ENCODE assay signal across 23 cellular contexts in the genomic region with DNA sequence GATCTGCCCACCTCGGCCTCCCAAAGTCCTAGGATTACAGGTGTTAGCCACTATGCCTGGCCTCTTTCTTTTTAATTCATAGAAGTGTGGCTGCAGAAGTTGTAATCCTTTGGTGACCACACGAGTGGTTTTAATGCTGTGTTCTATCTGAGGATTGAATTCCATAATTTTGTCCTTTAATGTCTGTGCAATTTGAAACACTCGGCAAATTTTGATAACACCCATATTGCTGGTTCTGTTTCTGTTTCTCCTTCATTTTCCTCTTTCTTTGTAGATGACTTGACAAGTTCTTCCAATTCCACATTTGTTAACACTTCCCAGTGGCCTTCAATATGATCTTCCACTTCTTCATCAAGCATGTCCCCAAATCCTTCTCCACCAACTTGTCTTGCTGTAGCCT. TPM values are rescaled to one million over a fixed set of nuclear protein-coding genes. Genes with fewer than 3 reads are reported as not detected.
DNase-seq lines count a peak whose midpoint lies in the region; ATAC-seq, FAIRE-seq and TF ChIP-seq lines count a peak whose summit lies in the region.
"Had no signal": no experiment of that assay in that cellular context is flagged by ENCODE, and none has a peak within 500 bp of the region (broad histone marks: within the 10 kb centered on the region; RNA-seq: fewer than 3 reads in every experiment).

No MANE protein-coding gene starts in this region.

- H2BK15ac ChIP-seq in IMR-90 (ENCODE audit: low read depth, low read length), result no peak overlapping the region

- H3K4me3 ChIP-seq in HepG2 (replicated peaks in 1 of 3; ENCODE audit: insufficient read depth in 1 of 3, low read depth in 2 of 3, low read length in 3 of 3) (no peak overlapping the region), right lobe of liver (no peak overlapping the region), IMR-90 (ENCODE audit: insufficient read depth, low read depth, low read length) (no peak overlapping the region)
- H3K4me3 ChIP-seq: BLaER1 had no signal

- in situ Hi-C loops in HepG2 (cut with HindIII; ENCODE audit: extremely low pct_ligation_motif_present, low pct_unique_long_range_greater_than_20kb) (no loop called here), IMR-90 (cut with MboI; ENCODE audit: low sequenced_read_pairs) (no loop called here)

- H4K8ac ChIP-seq in IMR-90 (ENCODE audit: low read depth in 2 of 2, low read length in 2 of 2), result no peak overlapping the region

- no peak overlapping the region for H2BK120ac ChIP-seq in IMR-90 (ENCODE audit: low read depth, low read length)

- H3K79me2 ChIP-seq in HepG2 (ENCODE audit: insufficient read depth, low read length), result peaks cover 21% of the 10 kb centered on the region

- H3K9me1 ChIP-seq in IMR-90 (ENCODE audit: insufficient read depth, low read length), result peaks cover 15% of the 10 kb centered on the region

- H3K18ac ChIP-seq in IMR-90 (ENCODE audit: low read depth, low read length), result no peak overlapping the region

- peak overlapping the region; percentile 85 for H3K27ac Mint-ChIP-seq in dendritic cell treated with granulocyte-macrophage colony-stimulating factor and Interleukin-4, amounts not matched to agents 40 ng/mL and 50 ng/mL, for 4 days
- H3K27ac Mint-ChIP-seq in type B pancreatic cell, result peak overlapping the region; percentile 1
- H3K27ac Mint-ChIP-seq: CD4-positive, alpha-beta T cell; CD8-positive, alpha-beta T cell had no signal

- H3K4ac ChIP-seq in IMR-90 (ENCODE audit: low read depth, low read length), result no peak overlapping the region

- no peak overlapping the region for H4K91ac ChIP-seq in IMR-90 (ENCODE audit: insufficient read depth, low read depth, low read length)

- dilution Hi-C loops in IMR-90 (cut with HindIII; ENCODE audit: low sequenced_read_pairs, unreplicated experiment), result no loop called here

- WGBS in HepG2 (ENCODE audit: low lambda C conversion rate), result 65% methylated on average over 3 of the region's 3 CpGs
- WGBS in right lobe of liver (ENCODE audit: insufficient coverage, low coverage, low lambda C conversion rate, missing lambda C conversion rate), result 97% methylated on average over 3 of the region's 3 CpGs
- no CpG with 5 or more reads among the region's 3 CpGs for WGBS in IMR-90 (ENCODE audit: extremely low coverage in 2 of 2, insufficient read length in 1 of 2), 2 experiments

- no peak overlapping the region for H2BK5ac ChIP-seq in IMR-90 (ENCODE audit: low read depth, low read length, poor library complexity, severe bottlenecking)

- DNase-seq in HepG2 (ENCODE audit: low spot score) (no peak), right lobe of liver (no peak), IMR-90 (no peak), type B pancreatic cell (ENCODE audit: extremely low spot score, unreplicated experiment) (no peak), NCI-H2081 treated with DMSO at 0.1 percent for 48 hours (lab: John Stamatoyannopoulos, UW) (no peak)
- DNase-seq in activated CD4-positive, alpha-beta T cell treated with anti-CD3 and anti-CD28 coated beads for 1 hour, result no peak
- DNase-seq: ACHN; BE2C; C1 segment of cervical spinal cord; Caco-2; Calu3; CD4-positive, alpha-beta T cell; CD8-positive, alpha-beta T cell; DMS79 treated with DMSO at 0.1 percent for 48 hours; GF-D8 had no signal

- H3K4me1 ChIP-seq in HepG2 (ENCODE audit: insufficient read depth, low read length) (peaks cover 48% of the 10 kb centered on the region), right lobe of liver (peaks cover 0 to 14% (median 1%) of the 10 kb centered on the region in 4 donors), IMR-90 (ENCODE audit: control insufficient read depth, insufficient read depth, low read length) (peaks cover 10% of the 10 kb centered on the region)
- H3K4me1 ChIP-seq: BE2C had no signal

- no peak for FAIRE-seq in HepG2 (lab: Jason Lieb, UNC)
- FAIRE-seq: D721Med, G401.6, GM12891, GM19239 had no signal

- H3K36me3 ChIP-seq in HepG2 (replicated peaks in 1 of 2; ENCODE audit: control insufficient read depth in 1 of 2, insufficient read depth in 2 of 2, low read length in 2 of 2) (no peaks in the 10 kb centered on the region), right lobe of liver (no peaks in the 10 kb centered on the region), IMR-90 (ENCODE audit: control insufficient read depth, insufficient read depth, low read length) (no peaks in the 10 kb centered on the region)
- H3K36me3 ChIP-seq: BE2C, BLaER1 had no signal

- no peak for TF ChIP-seq RAD21 in HepG2 (CRISPR knock-in tag; IDR thresholded peaks at IDR 0.05)
- no peak for TF ChIP-seq RAD21 in IMR-90 (IDR thresholded peaks at IDR 0.05; ENCODE audit: low read length)

- TF ChIP-seq POLR2A in HepG2 (IDR thresholded peaks at IDR 0.05; ENCODE audit: insufficient read depth in 1 of 2, low read depth in 2 of 2, low read length in 2 of 2) (no peak), right lobe of liver (IDR thresholded peaks at IDR 0.05) (no peak), IMR-90 (IDR thresholded peaks at IDR 0.05; ENCODE audit: low read depth, low read length) (no peak)

- H3K27ac ChIP-seq in HepG2 (ENCODE audit: extremely low read length, insufficient read depth, low read length), result no peak overlapping the region
- no peak overlapping the region for H3K27ac ChIP-seq in right lobe of liver
- H3K27ac ChIP-seq in IMR-90 (ENCODE audit: insufficient read depth, low read length), result no peak overlapping the region
- H3K27ac ChIP-seq: 22Rv1, BLaER1 had no signal

- H4K5ac ChIP-seq in IMR-90 (ENCODE audit: low read depth, low read length), result no peak overlapping the region

- TF ChIP-seq EP300 in HepG2 (IDR thresholded peaks at IDR 0.05; ENCODE audit: low read depth in 2 of 2, low read length in 2 of 2) (no peak), HepG2 (CRISPR knock-in tag; IDR thresholded peaks at IDR 0.05; ENCODE audit: borderline replicate concordance) (no peak)

- TF ChIP-seq CTCF in HepG2 (CRISPR knock-in tag; IDR thresholded peaks at IDR 0.05) (no peak), right lobe of liver (IDR thresholded peaks at IDR 0.05) (no peak), IMR-90 (conservative IDR thresholded peaks at IDR 0.05; ENCODE audit: low read depth, low read length) (no peak), type B pancreatic cell (conservative IDR thresholded peaks at IDR 0.05) (no peak)

- POLR2A ChIA-PET in HepG2 (lab: Yijun Ruan, JAX), result no interaction called here
- POLR2A ChIA-PET in IMR-90 (lab: Charles Lee; ENCODE audit: unreplicated experiment), result no interaction called here

- BruUV-seq in HepG2 (replicated peaks; lab: Mats Ljungman, UMichigan), result no TSS peak
- no TSS peak for BruUV-seq in IMR-90 (replicated peaks; lab: Mats Ljungman, UMichigan)

- H3K9ac ChIP-seq in HepG2 (ENCODE audit: insufficient read depth, low read depth, low read length), result no peak overlapping the region
- no peak overlapping the region for H3K9ac ChIP-seq in IMR-90 (ENCODE audit: low read depth, low read length)
- H3K9ac ChIP-seq: BLaER1 had no signal

- H3K4me2 ChIP-seq in HepG2 (ENCODE audit: low read depth, low read length) (peak overlapping the region; percentile 48), IMR-90 (ENCODE audit: low read depth, low read length) (no peak overlapping the region)
- H3K4me2 ChIP-seq: BLaER1 had no signal

- H2AK5ac ChIP-seq in IMR-90 (ENCODE audit: low read depth, low read length), result no peak overlapping the region

- H2AFZ ChIP-seq in HepG2 (ENCODE audit: low read length) (no peak overlapping the region), IMR-90 (replicated peaks; ENCODE audit: low read length, poor library complexity) (no peak overlapping the region)

- no peak overlapping the region for H3K56ac ChIP-seq in IMR-90 (ENCODE audit: extremely low read depth, insufficient read depth, low read length)

- peaks cover 5 to 18% of the 10 kb centered on the region in 2 experiments for H3K79me1 ChIP-seq in IMR-90 (ENCODE audit: low read depth in 1 of 2, low read length in 2 of 2)

- no peaks in the 10 kb centered on the region; a peak in 1 of 5 replicates for H3K27me3 ChIP-seq in HepG2 (ENCODE audit: control insufficient read depth in 1 of 2, insufficient read depth in 2 of 2, low read length in 2 of 2)
- H3K27me3 ChIP-seq in right lobe of liver, result no peaks in the 10 kb centered on the region
- H3K27me3 ChIP-seq in IMR-90 (ENCODE audit: control insufficient read depth, insufficient read depth, low read length), result no peaks in the 10 kb centered on the region
- H3K27me3 ChIP-seq: BE2C, BLaER1 had no signal

- peaks cover 15% of the 10 kb centered on the region for H3K36me3 Mint-ChIP-seq in dendritic cell treated with granulocyte-macrophage colony-stimulating factor and Interleukin-4, amounts not matched to agents 40 ng/mL and 50 ng/mL, for 4 days (ENCODE audit: low read depth)
- H3K36me3 Mint-ChIP-seq in type B pancreatic cell, result peaks cover 4% of the 10 kb centered on the region

- H3K4me3 Mint-ChIP-seq in dendritic cell treated with granulocyte-macrophage colony-stimulating factor and Interleukin-4, amounts not matched to agents 40 ng/mL and 50 ng/mL, for 4 days, result no peak overlapping the region
- no peak overlapping the region for H3K4me3 Mint-ChIP-seq in type B pancreatic cell
- H3K4me3 Mint-ChIP-seq: CD4-positive, alpha-beta T cell; CD8-positive, alpha-beta T cell had no signal

- ATAC-seq in HepG2 (no peak), right lobe of liver (no peak), IMR-90 (ENCODE audit: low read depth) (no peak), HG02884 (IDR thresholded peaks at IDR 0.05; ENCODE audit: unreplicated experiment) (no peak)
- ATAC-seq: CD8-positive, alpha-beta T cell had no signal

- H3K23ac ChIP-seq in IMR-90 (ENCODE audit: low read depth, low read length), result no peak overlapping the region

- H3K9me3 Mint-ChIP-seq in dendritic cell treated with granulocyte-macrophage colony-stimulating factor and Interleukin-4, amounts not matched to agents 40 ng/mL and 50 ng/mL, for 4 days, result no peaks in the 10 kb centered on the region
- no peaks in the 10 kb centered on the region for H3K9me3 Mint-ChIP-seq in type B pancreatic cell
- H3K9me3 Mint-ChIP-seq: CD4-positive, alpha-beta T cell; CD8-positive, alpha-beta T cell had no signal

- intact Hi-C loops in HepG2 (cut with micrococcal nuclease; ENCODE audit: unreplicated experiment) (no loop called here), right lobe of liver (cut with DNase I) (no loop called here), IMR-90 (cut with micrococcal nuclease) (no loop called here)
- intact Hi-C loops in dendritic cell treated with granulocyte-macrophage colony-stimulating factor and Interleukin-4, amounts not matched to agents 40 ng/mL and 50 ng/mL, for 4 days (cut with micrococcal nuclease), result no loop called here

- H2BK20ac ChIP-seq in IMR-90 (ENCODE audit: low read depth, low read length), result no peak overlapping the region

- H2AK9ac ChIP-seq in IMR-90 (replicated peaks; ENCODE audit: low read depth, low read length, poor library complexity), result no peak overlapping the region

- H3K9me3 ChIP-seq in HepG2 (ENCODE audit: low read length) (no peaks in the 10 kb centered on the region), right lobe of liver (no peaks in the 10 kb centered on the region), IMR-90 (ENCODE audit: control insufficient read depth, insufficient read depth, low read length) (no peaks in the 10 kb centered on the region)
- H3K9me3 ChIP-seq: BE2C, BLaER1, Caco-2 had no signal

- CTCF ChIA-PET in HepG2 (lab: Yijun Ruan, JAX; ENCODE audit: low intra/inter-chr PET ratio, low total read pairs) (no interaction called here), IMR-90 (lab: Yijun Ruan, JAX) (no interaction called here)

- H3K27me3 Mint-ChIP-seq in dendritic cell treated with granulocyte-macrophage colony-stimulating factor and Interleukin-4, amounts not matched to agents 40 ng/mL and 50 ng/mL, for 4 days, result no peaks in the 10 kb centered on the region
- H3K27me3 Mint-ChIP-seq in type B pancreatic cell, result no peaks in the 10 kb centered on the region
- H3K27me3 Mint-ChIP-seq: CD4-positive, alpha-beta T cell had no signal

- peaks cover 4% of the 10 kb centered on the region for H4K20me1 ChIP-seq in HepG2 (ENCODE audit: insufficient read depth, low read length)
- H4K20me1 ChIP-seq in IMR-90 (ENCODE audit: insufficient read depth, low read length), result peaks cover 15% of the 10 kb centered on the region

- peaks cover 32% of the 10 kb centered on the region for H3K4me1 Mint-ChIP-seq in dendritic cell treated with granulocyte-macrophage colony-stimulating factor and Interleukin-4, amounts not matched to agents 40 ng/mL and 50 ng/mL, for 4 days (ENCODE audit: low read depth)
- H3K4me1 Mint-ChIP-seq in type B pancreatic cell (ENCODE audit: unreplicated experiment), result peaks cover 14% of the 10 kb centered on the region

- no peak overlapping the region for H3K14ac ChIP-seq in IMR-90 (replicated peaks; ENCODE audit: low read depth, low read length)

RNA-seq across cellular contexts. Expression of a gene that starts 2.8 kb away (rescaled TPM):
- total RNA-seq in HepG2 (2016; rRNA removed; fragmentation: Illumina TruSeq; extraction: Trizol) (40.1 and 55.7 TPM in 2 replicates), right lobe of liver (10 to 100 TPM; 21.0 to 40.8 (median 28.3) TPM), IMR-90 (2012; rRNA removed) (30.3 and 40.5 TPM in 2 replicates), type B pancreatic cell (ENCODE audit: low replicate concordance) (111 and 170 TPM in 2 replicates)
- 21.5 and 22.5 TPM in 2 replicates for total RNA-seq in HepG2 (2016; cell fraction: cytosol; rRNA removed; fragmentation: Illumina TruSeq; extraction: Trizol; ENCODE audit: low read depth)
- 38.1 and 49.5 TPM in 2 replicates for total RNA-seq in HepG2 (2016; cell fraction: insoluble cytoplasmic fraction; rRNA removed; fragmentation: Illumina TruSeq; extraction: Trizol)
- total RNA-seq in HepG2 (2016; cell fraction: membrane; rRNA removed; fragmentation: Illumina TruSeq; extraction: Trizol), result 48.4 and 51.3 TPM in 2 replicates
- 20.3 and 20.7 TPM in 2 replicates for total RNA-seq in HepG2 (2016; cell fraction: nucleus; rRNA removed; fragmentation: Illumina TruSeq; extraction: Trizol)
- polyA plus RNA-seq in HepG2 (2011; rRNA removed) (45.6 and 53.3 TPM in 2 replicates), IMR-90 (2012; rRNA removed) (84.7 and 94.8 TPM in 2 replicates)
- 41.0 and 57.4 TPM in 2 replicates for polyA plus RNA-seq in HepG2 (2011; cell fraction: cytosol; rRNA removed)
- 16.8 and 22.7 TPM in 2 replicates for polyA plus RNA-seq in HepG2 (2011; cell fraction: nucleus; rRNA removed)
- polyA plus RNA-seq in HepG2 (2012), result 89.7 and 106 TPM in 2 replicates
- 70.9 and 93.4 TPM in 2 replicates for polyA plus RNA-seq in HepG2 (2016; cell fraction: cytosol; fragmentation: Illumina TruSeq; extraction: Trizol; ENCODE audit: low read depth)
- 148 and 160 TPM in 2 replicates for polyA plus RNA-seq in HepG2 (2016; cell fraction: insoluble cytoplasmic fraction; fragmentation: Illumina TruSeq; extraction: Trizol; ENCODE audit: low read depth)
- 107 and 129 TPM in 2 replicates for polyA plus RNA-seq in HepG2 (2016; cell fraction: membrane; fragmentation: Illumina TruSeq; extraction: Trizol; ENCODE audit: low read depth)
- polyA plus RNA-seq in HepG2 (2016; cell fraction: nucleus; fragmentation: Illumina TruSeq; extraction: Trizol; ENCODE audit: insufficient read depth, low read depth), result 88.7 and 93.2 TPM in 2 replicates
- 12.1 and 18.5 TPM in 2 replicates for polyA minus RNA-seq in HepG2 (2011; rRNA and poly(A)+ RNA removed; ENCODE audit: low replicate concordance)
- 23.5 and 28.2 TPM in 2 replicates for polyA minus RNA-seq in HepG2 (2011; cell fraction: cytosol; rRNA and poly(A)+ RNA removed)
- 9.5 and 11.8 TPM in 2 replicates for polyA minus RNA-seq in HepG2 (2011; cell fraction: nucleus; rRNA and poly(A)+ RNA removed)
- polyA plus RNA-seq in IMR-90 (2012; cell fraction: cytosol; rRNA removed), result 61.9 and 77.0 TPM in 2 replicates
- polyA plus RNA-seq in IMR-90 (2012; cell fraction: nucleus; rRNA removed; ENCODE audit: low replicate concordance), result 11.4 and 40.7 TPM in 2 replicates
